ENCODE assay signal across 18 cellular contexts in genomic region chr1:244659694-244660093, GRCh38. TPM values are rescaled to one million over a fixed set of nuclear protein-coding genes. Genes with fewer than 3 reads are reported as not detected.
DNase-seq lines count a peak whose midpoint lies in the region; ATAC-seq and TF ChIP-seq lines count a peak whose summit lies in the region.
"Had no signal": no experiment of that assay in that cellular context is flagged by ENCODE, and none has a peak within 500 bp of the region (broad histone marks: within the 10 kb centered on the region; RNA-seq: fewer than 3 reads in every experiment).

No MANE protein-coding gene starts in this region.

- no peaks in the 10 kb centered on the region for H3K9me3 ChIP-seq in breast epithelium

- ATAC-seq in left lobe of liver (peak; percentile 71), HG02884 (IDR thresholded peaks at IDR 0.05; ENCODE audit: unreplicated experiment) (no peak)
- ATAC-seq: CD8-positive, alpha-beta T cell had no signal

- H3K4me1 ChIP-seq in breast epithelium = peaks cover 0 to 5% of the 10 kb centered on the region in 2 donors

- TF ChIP-seq CTCF in MCF 10A (IDR thresholded peaks at IDR 0.05; ENCODE audit: unreplicated experiment) (no peak), breast epithelium (IDR thresholded peaks at IDR 0.05) (no peak), osteocyte (IDR thresholded peaks at IDR 0.05) (no peak)

- peaks cover 34% of the 10 kb centered on the region for H3K4me1 Mint-ChIP-seq in MCF 10A (ENCODE audit: insufficient read depth, unreplicated experiment)
- peaks cover 27% of the 10 kb centered on the region for H3K4me1 Mint-ChIP-seq in osteocyte (ENCODE audit: unreplicated experiment)

- no peaks in the 10 kb centered on the region for H3K36me3 ChIP-seq in breast epithelium

- H3K4me3 Mint-ChIP-seq in MCF 10A (ENCODE audit: unreplicated experiment) (no peak overlapping the region), osteocyte (ENCODE audit: unreplicated experiment) (no peak overlapping the region)
- H3K4me3 Mint-ChIP-seq: CD8-positive, alpha-beta T cell had no signal

- H3K9me3 Mint-ChIP-seq in MCF 10A (ENCODE audit: unreplicated experiment) = no peaks in the 10 kb centered on the region
- no peaks in the 10 kb centered on the region for H3K9me3 Mint-ChIP-seq in osteocyte (ENCODE audit: unreplicated experiment)

- no peaks in the 10 kb centered on the region for H3K27me3 Mint-ChIP-seq in MCF 10A (ENCODE audit: insufficient read depth, unreplicated experiment)
- H3K27me3 Mint-ChIP-seq in osteocyte (ENCODE audit: unreplicated experiment) = no peaks in the 10 kb centered on the region

- H3K27ac ChIP-seq in breast epithelium (no peak overlapping the region), caudate nucleus (ENCODE audit: low read depth, low read length) (no peak overlapping the region)
- H3K27ac ChIP-seq: KMS-11 had no signal

- H3K36me3 Mint-ChIP-seq in MCF 10A (ENCODE audit: insufficient read depth, unreplicated experiment) = peaks cover 30% of the 10 kb centered on the region
- peaks cover 31% of the 10 kb centered on the region for H3K36me3 Mint-ChIP-seq in osteocyte (ENCODE audit: unreplicated experiment)

- H3K4me3 ChIP-seq in breast epithelium = no peak overlapping the region

- POLR2A ChIA-PET in MCF 10A (lab: Yijun Ruan, JAX) = interaction anchor here (0.8 to 1.1 kb wide), 2 partner anchors 176 to 181 kb away, joined by 3 to 5 read pairs; partner anchors contain the start of gene COX20

- H3K27me3 ChIP-seq in breast epithelium = no peaks in the 10 kb centered on the region

- DNase-seq in MCF 10A (ENCODE audit: unreplicated experiment) (no peak), breast epithelium (ENCODE audit: low spot score in 2 of 2) (no peak), left lobe of liver (ENCODE audit: low spot score) (no peak), osteocyte (ENCODE audit: extremely low spot score, unreplicated experiment) (no peak), caudate nucleus (lab: John Stamatoyannopoulos, UW) (no peak), cerebellum (ENCODE audit: low spot score) (no peak), mucosa of gallbladder (ENCODE audit: low spot score) (no peak)
- DNase-seq: 8988T; CD8-positive, alpha-beta T cell; GOT3; NCI-H1105; NCI-H1694; NCI-H2107; NCI-H2227 treated with DMSO at 0.1 percent for 48 hours; NCI-H524; SHP77 treated with DMSO at 0.1 percent for 48 hours had no signal

- TF ChIP-seq POLR2A in breast epithelium (IDR thresholded peaks at IDR 0.05) = no peak

- intact Hi-C loops in MCF 10A (cut with micrococcal nuclease) (loop anchor here (10.0 kb wide), 1 partner anchor 385 kb away; no protein-coding TSS in a partner anchor), breast epithelium (cut with DNase I; ENCODE audit: low total_unique reads) (no loop called here)

- H3K27ac Mint-ChIP-seq in MCF 10A (ENCODE audit: low read depth, unreplicated experiment) (peak overlapping the region; percentile 44), osteocyte (ENCODE audit: unreplicated experiment) (peak overlapping the region; percentile 64)
- H3K27ac Mint-ChIP-seq: CD8-positive, alpha-beta T cell had no signal

- no TSS peak for BruUV-seq in MCF 10A (replicated peaks; lab: Mats Ljungman, UMichigan)

- CTCF ChIA-PET in MCF 10A (lab: Yijun Ruan, JAX) = interaction anchor here (0.6 kb wide), 4 partner anchors 153 to 1013 kb away, joined by 3 to 4 read pairs (median 3); no protein-coding TSS in a partner anchor

RNA-seq across cellular contexts. Expression of gene DESI2, which starts 6.8 kb away (rescaled TPM):
- total RNA-seq in MCF 10A (2022) (99.0 and 101 TPM in 2 replicates), breast epithelium (10 to 100 TPM; 27.5 to 36.3 (median 31.1) TPM), left lobe of liver (8.4 TPM), osteocyte (50.5 and 53.3 TPM in 2 replicates), cerebellum (41.3 TPM), mucosa of gallbladder (20.1 TPM)
